ENCODE assay signal across 8 cellular contexts in genomic region chr10:72354356-72355213, GRCh38. TPM values are rescaled to one million over a fixed set of nuclear protein-coding genes. Genes with fewer than 3 reads are reported as not detected.
DNase-seq lines count a peak whose midpoint lies in the region; ATAC-seq, FAIRE-seq and TF ChIP-seq lines count a peak whose summit lies in the region.

TSS of gene DNAJB12 (minus strand) at chr10:72354919. CDS start at chr10:72354897, 22 bp downstream.

- 0 out of 2 replicates have a peak within 1 kb of the TSS, but pooled peaks have one; percentile 72 for H2BK20ac ChIP-seq in H1 (ENCODE audit: low read length)

- H4K20me1 ChIP-seq in H1 (replicated peaks in 1 of 2; ENCODE audit: control insufficient read depth in 1 of 2, insufficient read depth in 2 of 2, low read length in 2 of 2): peaks cover 0 to 3% of the 10 kb centered on the region in 2 experiments

- H3K4me1 ChIP-seq in Caco-2: peaks cover 13% of the 10 kb centered on the region; the same call in 1 of the 2 replicates
- H3K4me1 ChIP-seq in HUES48 (ENCODE audit: control insufficient read depth, insufficient read depth, low read length): peaks cover 19% of the 10 kb centered on the region
- H3K4me1 ChIP-seq in NT2/D1 (ENCODE audit: insufficient read depth, insufficient read length): peaks cover 7% of the 10 kb centered on the region
- peaks cover 5 to 7% (median 6%) of the 10 kb centered on the region in 4 experiments; a peak in 6 of 7 replicates for H3K4me1 ChIP-seq in H1 (replicated peaks in 1 of 4; ENCODE audit: control insufficient read depth in 3 of 4, insufficient read depth in 4 of 4, low read length in 3 of 4)

- H2BK5ac ChIP-seq in H1 (ENCODE audit: low read depth, low read length): peak within 1 kb of the TSS; percentile 100

- ATAC-seq in GM21390 (IDR thresholded peaks at IDR 0.05; ENCODE audit: unreplicated experiment) (peak; percentile 70), memory B cell (ENCODE audit: low read depth) (peak; percentile 85)
- peak; percentile 90 for ATAC-seq in activated CD8-positive, alpha-beta memory T cell treated with anti-CD3 and anti-CD28 coated beads, Interleukin-2, amount 10 ng/mL, durations not matched to agents 7 days and 5 days

- peaks cover 7% of the 10 kb centered on the region; the same call in 1 of the 2 replicates for H3K23me2 ChIP-seq in H1 (ENCODE audit: low read depth, low read length)

- CTCF ChIA-PET in Caco-2 (lab: Charles Lee) (interaction anchor here (1.0 to 1.5 kb wide), 4 partner anchors 10 to 480 kb away, joined by 3 to 7 read pairs (median 5); partner anchors contain the start of gene DDIT4), H1 (lab: Charles Lee; ENCODE audit: partially characterized antibody) (interaction anchor here (0.6 to 2.5 kb wide), 6 partner anchors 9 to 444 kb away, joined by 3 to 6 read pairs (median 3); no protein-coding TSS in a partner anchor)
- CTCF ChIA-PET in activated CD8-positive, alpha-beta memory T cell treated with anti-CD3 and anti-CD28 coated beads, Interleukin-2, amount 10 ng/mL, durations not matched to agents 7 days and 5 days (lab: Charles Lee): interaction anchor here (1.1 to 2.6 kb wide), 11 partner anchors 10 to 480 kb away, joined by 3 to 12 read pairs (median 6); partner anchors contain the start of gene SPOCK2

- peak within 1 kb of the TSS; percentile 99 for H3K9ac ChIP-seq in HUES48 (ENCODE audit: low read depth, low read length)
- peak within 1 kb of the TSS; percentile 99 for H3K9ac ChIP-seq in NT2/D1 (ENCODE audit: insufficient read length, low read depth)
- peak within 1 kb of the TSS; percentile 90 to 100 (median 99) for H3K9ac ChIP-seq in H1 (replicated peaks in 1 of 4; ENCODE audit: extremely low read depth in 1 of 4, low read depth in 3 of 4, low read length in 3 of 4)

- peak within 1 kb of the TSS; percentile 100 for H3K18ac ChIP-seq in H1 (ENCODE audit: extremely low read depth, low read length)

- TF ChIP-seq CTCF in Caco-2 (IDR thresholded peaks at IDR 0.05; ENCODE audit: insufficient read depth in 1 of 2, low read depth in 1 of 2, low read length in 1 of 2, severe bottlenecking in 1 of 2, unreplicated experiment in 1 of 2) (no peak), H1 (IDR thresholded peaks at IDR 0.05; ENCODE audit: control extremely low read depth in 1 of 3, insufficient read depth in 1 of 3, low read depth in 1 of 3, low read length in 3 of 3) (no peak)

- H3K79me1 ChIP-seq in H1 (ENCODE audit: low read depth, low read length): peaks cover 20% of the 10 kb centered on the region

- peak within 1 kb of the TSS; percentile 100 for H3K27ac ChIP-seq in HUES48 (ENCODE audit: low read depth, low read length)
- H3K27ac ChIP-seq in H1 (ENCODE audit: low read depth, low read length): peak within 1 kb of the TSS; percentile 98

- no peak within 1 kb of the TSS for H3K23ac ChIP-seq in H1 (ENCODE audit: insufficient read length)

- peak within 1 kb of the TSS; percentile 72 for H2AFZ ChIP-seq in H1 (ENCODE audit: low read length)

- peak within 1 kb of the TSS; percentile 99 for H4K5ac ChIP-seq in H1 (ENCODE audit: insufficient read length, low read depth, low read length)

- peak within 1 kb of the TSS; percentile 97 for H3K4ac ChIP-seq in H1 (replicated peaks; ENCODE audit: insufficient read length, low read depth, low read length)

- TF ChIP-seq EP300 in H1 (IDR thresholded peaks at IDR 0.05; ENCODE audit: borderline replicate concordance in 1 of 2, low read depth in 2 of 2, low read length in 2 of 2): no peak; a peak in 1 of 3 replicates

- DNase-seq in Caco-2 (peak; percentile 98), NT2/D1 (ENCODE audit: low read depth, low spot score) (peak; percentile 90), H1 (ENCODE audit: low read depth in 1 of 2, low spot score in 2 of 2) (peak; percentile 86 to 96), memory B cell (ENCODE audit: low spot score in 2 of 2) (peak; percentile 90 to 95)
- DNase-seq in activated CD8-positive, alpha-beta memory T cell treated with anti-CD3 and anti-CD28 coated beads, Interleukin-2, amount 10 ng/mL, durations not matched to agents 7 days and 5 days: peak; percentile 93
- peak; percentile 79 for DNase-seq in stimulated activated CD8-positive, alpha-beta memory T cell treated with anti-CD3 and anti-CD28 coated beads, Interleukin-12 subunit alpha, Interleukin-12 subunit beta, amount 100 ng/mL, for 1 hour (ENCODE audit: low read depth)

- intact Hi-C loops in Caco-2 (cut with micrococcal nuclease; ENCODE audit: unreplicated experiment): no loop called here

- peaks cover 22% of the 10 kb centered on the region for H3K4me1 Mint-ChIP-seq in Caco-2 (ENCODE audit: low read depth, unreplicated experiment)
- H3K4me1 Mint-ChIP-seq in activated CD8-positive, alpha-beta memory T cell treated with anti-CD3 and anti-CD28 coated beads, Interleukin-2, amount 10 ng/mL, durations not matched to agents 7 days and 5 days: peaks cover 26% of the 10 kb centered on the region
- H3K4me1 Mint-ChIP-seq in memory B cell: peaks cover 24% of the 10 kb centered on the region

- H3K27me3 Mint-ChIP-seq in Caco-2 (ENCODE audit: insufficient read depth, unreplicated experiment) (no peaks in the 10 kb centered on the region), memory B cell (no peaks in the 10 kb centered on the region)
- no peaks in the 10 kb centered on the region for H3K27me3 Mint-ChIP-seq in activated CD8-positive, alpha-beta memory T cell treated with anti-CD3 and anti-CD28 coated beads, Interleukin-2, amount 10 ng/mL, durations not matched to agents 7 days and 5 days

- H3K36me3 ChIP-seq in Caco-2 (ENCODE audit: control insufficient read depth, insufficient read depth, low read length) (peaks cover 3% of the 10 kb centered on the region; the same call in 1 of the 2 replicates), HUES48 (ENCODE audit: control insufficient read depth, insufficient read depth, low read length) (peaks cover 7% of the 10 kb centered on the region; the same call in 1 of the 2 replicates), NT2/D1 (ENCODE audit: insufficient read depth, insufficient read length, low read length) (peaks cover 33% of the 10 kb centered on the region), H1 (ENCODE audit: control insufficient read depth in 2 of 4, insufficient read depth in 4 of 4, low read length in 3 of 4) (peaks cover 0 to 11% (median 0%) of the 10 kb centered on the region in 4 experiments; a peak in 1 of 8 replicates)

- H3K27ac Mint-ChIP-seq in Caco-2 (ENCODE audit: unreplicated experiment) (peak within 1 kb of the TSS; percentile 98), memory B cell (peak within 1 kb of the TSS; percentile 95)
- peak within 1 kb of the TSS; percentile 95 for H3K27ac Mint-ChIP-seq in activated CD8-positive, alpha-beta memory T cell treated with anti-CD3 and anti-CD28 coated beads, Interleukin-2, amount 10 ng/mL, durations not matched to agents 7 days and 5 days

- H3K56ac ChIP-seq in H1 (replicated peaks; ENCODE audit: insufficient read length, low read depth, low read length): peak within 1 kb of the TSS; percentile 89

- H2BK12ac ChIP-seq in H1 (ENCODE audit: low read depth, low read length): peak within 1 kb of the TSS; percentile 14; the same call in 1 of the 2 replicates

- H3K9me3 ChIP-seq in Caco-2 (no peaks in the 10 kb centered on the region), HUES48 (ENCODE audit: control insufficient read depth, insufficient read depth, low read length) (no peaks in the 10 kb centered on the region), NT2/D1 (ENCODE audit: insufficient read depth, low read length) (no peaks in the 10 kb centered on the region), H1 (ENCODE audit: insufficient read depth in 2 of 2, low read depth in 1 of 2, low read length in 1 of 2) (no peaks in the 10 kb centered on the region)

- H3K36me3 Mint-ChIP-seq in Caco-2 (ENCODE audit: insufficient read depth, unreplicated experiment) (peaks cover 42% of the 10 kb centered on the region), memory B cell (peaks cover 12% of the 10 kb centered on the region)
- H3K36me3 Mint-ChIP-seq in activated CD8-positive, alpha-beta memory T cell treated with anti-CD3 and anti-CD28 coated beads, Interleukin-2, amount 10 ng/mL, durations not matched to agents 7 days and 5 days: peaks cover 8% of the 10 kb centered on the region

- FAIRE-seq in H1 (lab: Jason Lieb, UNC): no peak

- H3K4me3 ChIP-seq in Caco-2 (ENCODE audit: low read depth, low read length) (peak within 1 kb of the TSS; percentile 85), HUES48 (ENCODE audit: low read depth, low read length) (peak within 1 kb of the TSS; percentile 98), NT2/D1 (ENCODE audit: insufficient read length, low read depth) (peak within 1 kb of the TSS; percentile 92), H1 (ENCODE audit: extremely low read depth in 1 of 4, insufficient read depth in 2 of 4, low read depth in 3 of 4, low read length in 4 of 4) (peak within 1 kb of the TSS; percentile 86 to 100 (median 92))

- peak within 1 kb of the TSS; percentile 95 for H2BK120ac ChIP-seq in H1 (replicated peaks; ENCODE audit: low read depth, low read length)

- peak within 1 kb of the TSS; percentile 99 for H4K91ac ChIP-seq in H1 (replicated peaks; ENCODE audit: insufficient read length, low read length)

- peak; percentile 87 to 95 for TF ChIP-seq POLR2A in H1 (IDR thresholded peaks at IDR 0.05; ENCODE audit: control extremely low read depth in 1 of 2, low read depth in 2 of 2, low read length in 2 of 2)

- no peak within 1 kb of the TSS for H3K14ac ChIP-seq in H1 (ENCODE audit: insufficient read length)

- BruUV-seq in Caco-2 (replicated peaks; lab: Mats Ljungman, UMichigan): TSS peak; percentile 77

- no peak within 1 kb of the TSS for H2AK5ac ChIP-seq in H1 (ENCODE audit: low read depth, low read length)

- no peaks in the 10 kb centered on the region for H3K9me3 Mint-ChIP-seq in Caco-2 (ENCODE audit: unreplicated experiment)
- no peaks in the 10 kb centered on the region for H3K9me3 Mint-ChIP-seq in activated CD8-positive, alpha-beta memory T cell treated with anti-CD3 and anti-CD28 coated beads, Interleukin-2, amount 10 ng/mL, durations not matched to agents 7 days and 5 days (ENCODE audit: low read depth)
- H3K9me3 Mint-ChIP-seq in memory B cell: no peaks in the 10 kb centered on the region

- 3% methylated on average over 51 of the region's 74 CpGs; no CpG with 5 or more reads in 1 of the 2 experiments for WGBS in H1 (ENCODE audit: extremely low coverage in 1 of 2, insufficient coverage in 1 of 2, insufficient read length in 1 of 2, insufficient replicate concordance in 2 of 2, low coverage in 1 of 2, low lambda C conversion rate in 2 of 2, missing lambda C conversion rate in 1 of 2), 2 experiments

- peaks cover 8 to 34% of the 10 kb centered on the region in 2 experiments; a peak in 3 of 4 replicates for H3K79me2 ChIP-seq in H1 (ENCODE audit: control insufficient read depth in 1 of 2, insufficient read depth in 2 of 2, low read length in 2 of 2)

- TF ChIP-seq RAD21 in H1 (IDR thresholded peaks at IDR 0.05 in 1 of 2, conservative IDR thresholded peaks at IDR 0.05 in 1 of 2; ENCODE audit: low read depth in 2 of 2, low read length in 2 of 2): 0 out of 4 replicates have a peak, but pooled peaks of 1 of the 2 experiments have one; percentile 2

- H4K8ac ChIP-seq in H1 (ENCODE audit: extremely low read depth, insufficient read depth, low read length): peak within 1 kb of the TSS; percentile 100

- H3K4me2 ChIP-seq in H1 (ENCODE audit: insufficient read depth in 1 of 2, low read depth in 2 of 2, low read length in 2 of 2): peak within 1 kb of the TSS; percentile 82 to 93

- peak within 1 kb of the TSS; percentile 100; the same call in 1 of the 2 replicates for H2BK15ac ChIP-seq in H1 (ENCODE audit: low read length)

- H3K27me3 ChIP-seq in Caco-2 (replicated peaks; ENCODE audit: control insufficient read depth, insufficient read depth, low read length): no peaks in the 10 kb centered on the region
- no peaks in the 10 kb centered on the region for H3K27me3 ChIP-seq in HUES48 (ENCODE audit: control insufficient read depth, insufficient read depth, low read length)
- H3K27me3 ChIP-seq in NT2/D1 (ENCODE audit: insufficient read depth, insufficient read length): no peaks in the 10 kb centered on the region
- no peaks in the 10 kb centered on the region for H3K27me3 ChIP-seq in H1 (replicated peaks in 1 of 4; ENCODE audit: control insufficient read depth in 3 of 4, extremely low read depth in 1 of 4, insufficient read depth in 3 of 4, low read length in 3 of 4)

- H3K4me3 Mint-ChIP-seq in Caco-2 (ENCODE audit: unreplicated experiment) (peak within 1 kb of the TSS; percentile 93), memory B cell (peak within 1 kb of the TSS; percentile 99)
- peak within 1 kb of the TSS; percentile 90 for H3K4me3 Mint-ChIP-seq in activated CD8-positive, alpha-beta memory T cell treated with anti-CD3 and anti-CD28 coated beads, Interleukin-2, amount 10 ng/mL, durations not matched to agents 7 days and 5 days

- POLR2A ChIA-PET in Caco-2 (lab: Charles Lee) (interaction anchor here (0.5 to 2.0 kb wide), 12 partner anchors 77 to 1507 kb away, joined by 3 to 7 read pairs (median 3); partner anchors contain the start of genes CHST3, DDIT4, MCU and MICU1), H1 (lab: Charles Lee; ENCODE audit: partially characterized antibody) (interaction anchor here (0.6 to 5.4 kb wide), 22 partner anchors 10 to 1425 kb away, joined by 3 to 64 read pairs (median 4); partner anchors contain the start of genes ANAPC16, ASCC1, DDIT4 and MICU1)

RNA-seq across cellular contexts. Expression of gene DNAJB12, which starts in this region (rescaled TPM):
- total RNA-seq in Caco-2 (2022): 56.0 and 58.1 TPM in 2 replicates
- 10 to 100 TPM; 25.5 to 31.4 TPM for total RNA-seq in activated CD8-positive, alpha-beta memory T cell treated with anti-CD3 and anti-CD28 coated beads, Interleukin-2, amount 10 ng/mL, durations not matched to agents 7 days and 5 days
- total RNA-seq in H1 (2021; fragmentation: NEBNext Ultra II Directional; extraction: Animal tissue kit (Norgen Biotek cat#: 25700)): 19.6 and 20.5 TPM in 2 replicates
- 10.8 and 16.0 TPM in 2 replicates for polyA plus RNA-seq in H1 (2011; rRNA removed)
- 12.4 TPM for polyA plus RNA-seq in H1 (2011; cell fraction: cytosol; rRNA removed)
- polyA plus RNA-seq in H1 (2011; cell fraction: nucleus; rRNA removed): 23.3 TPM
- polyA plus RNA-seq in H1 (2012, experiment 1 of 2): 10.7 to 18.5 TPM (median 16.7 TPM) in 4 replicates
- polyA plus RNA-seq in H1 (2012, experiment 2 of 2): 12.5 TPM
- 14.1 TPM for polyA plus RNA-seq in H1 (2013, experiment 1 of 2)
- 15.3 TPM for polyA plus RNA-seq in H1 (2013, experiment 2 of 2)
- polyA minus RNA-seq in H1 (2011; rRNA and poly(A)+ RNA removed): 9.2 and 9.8 TPM in 2 replicates
- 12.0 TPM for polyA minus RNA-seq in H1 (2011; cell fraction: cytosol; rRNA and poly(A)+ RNA removed)
- 13.9 TPM for polyA minus RNA-seq in H1 (2011; cell fraction: nucleus; rRNA and poly(A)+ RNA removed)

Comparison
In these comparisons a context has a peak if more than half of its experiments do, and no peak if none do; other contexts are left out.
1. Peak in every context shown above with its lines: DNase-seq, ATAC-seq, H3K4me3 ChIP-seq and H3K27ac ChIP-seq.